ENCODE assay signal across 1 cellular context in genomic region chr12:52428121-52428520, GRCh38.
TF ChIP-seq lines count a peak whose summit lies in the region.

No MANE protein-coding gene starts in this region.

TF ChIP-seq in H1, 55 proteins besides CTCF, POLR2A, EP300 and RAD21:
- TF ChIP-seq TAF1 (IDR thresholded peaks at IDR 0.05; ENCODE audit: low read depth, low read length), result no peak
- TF ChIP-seq KDM4A (IDR thresholded peaks at IDR 0.05; ENCODE audit: low read depth, low read length, severe bottlenecking), result no peak
- TF ChIP-seq JUND (IDR thresholded peaks at IDR 0.05; ENCODE audit: low read length), result no peak
- no peak for TF ChIP-seq MAFK (IDR thresholded peaks at IDR 0.05; ENCODE audit: low read depth, low read length)
- TF ChIP-seq ASH2L (IDR thresholded peaks at IDR 0.05; ENCODE audit: low read length), result no peak
- no peak for TF ChIP-seq NRF1 (IDR thresholded peaks at IDR 0.05; ENCODE audit: low read depth, low read length)
- TF ChIP-seq CREB1 (IDR thresholded peaks at IDR 0.05), result no peak
- TF ChIP-seq POLR2AphosphoS5 (IDR thresholded peaks at IDR 0.05; ENCODE audit: low read depth, low read length), result no peak
- TF ChIP-seq CHD1 (IDR thresholded peaks at IDR 0.05; ENCODE audit: low read depth, low read length), result no peak
- no peak for TF ChIP-seq NANOG (IDR thresholded peaks at IDR 0.05; ENCODE audit: insufficient read depth, low read depth, low read length, poor library complexity, severe bottlenecking)
- TF ChIP-seq SP1 (IDR thresholded peaks at IDR 0.05; ENCODE audit: low read depth, low read length), result no peak
- no peak for TF ChIP-seq TEAD4 (IDR thresholded peaks at IDR 0.05; ENCODE audit: low read depth, low read length)
- TF ChIP-seq GABPA (IDR thresholded peaks at IDR 0.05; ENCODE audit: borderline replicate concordance, insufficient read depth, low read length), result no peak
- TF ChIP-seq SP4 (IDR thresholded peaks at IDR 0.05; ENCODE audit: low read length), result no peak
- TF ChIP-seq, protein P1, sequence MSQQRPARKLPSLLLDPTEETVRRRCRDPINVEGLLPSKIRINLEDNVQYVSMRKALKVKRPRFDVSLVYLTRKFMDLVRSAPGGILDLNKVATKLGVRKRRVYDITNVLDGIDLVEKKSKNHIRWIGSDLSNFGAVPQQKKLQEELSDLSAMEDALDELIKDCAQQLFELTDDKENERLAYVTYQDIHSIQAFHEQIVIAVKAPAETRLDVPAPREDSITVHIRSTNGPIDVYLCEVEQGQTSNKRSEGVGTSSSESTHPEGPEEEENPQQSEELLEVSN (IDR thresholded peaks at IDR 0.05), result no peak
